ENCODE assay signal across 8 cellular contexts in the genomic region with DNA sequence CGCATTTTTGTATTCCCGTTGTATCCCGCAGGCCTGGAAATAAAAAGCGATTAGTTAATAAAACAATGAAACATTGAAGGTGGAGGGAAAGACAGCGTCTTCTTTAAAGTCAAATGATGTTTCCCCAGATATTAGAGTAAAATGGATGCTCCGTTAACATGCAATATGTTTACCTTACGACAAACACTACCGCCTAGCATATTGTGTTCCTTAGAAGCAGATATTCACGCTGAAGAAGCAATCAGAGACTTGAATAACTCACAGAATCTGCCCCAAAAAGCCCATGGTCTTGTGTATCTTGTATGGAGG. TPM values are rescaled to one million over a fixed set of nuclear protein-coding genes. Genes with fewer than 3 reads are reported as not detected.
DNase-seq lines count a peak whose midpoint lies in the region; ATAC-seq, FAIRE-seq and TF ChIP-seq lines count a peak whose summit lies in the region.

No MANE protein-coding gene starts in this region.

- H3K36me3 Mint-ChIP-seq in activated T-cell treated with anti-CD3 and anti-CD28 coated beads, Interleukin-2, amount 50 U/mL, for 24 hours (ENCODE audit: low read depth): peaks cover 47% of the 10 kb centered on the region

- H3K9ac ChIP-seq in HepG2 (ENCODE audit: insufficient read depth, low read depth, low read length): peak overlapping the region; percentile 84

- no TSS peak for BruUV-seq in HepG2 (replicated peaks; lab: Mats Ljungman, UMichigan)

- peak; percentile 9 for ATAC-seq in HepG2

- peak overlapping the region; percentile 99 for H3K27ac Mint-ChIP-seq in activated T-cell treated with anti-CD3 and anti-CD28 coated beads, Interleukin-2, amount 50 U/mL, for 24 hours

- TF ChIP-seq POLR2A in HepG2 (IDR thresholded peaks at IDR 0.05; ENCODE audit: insufficient read depth in 1 of 2, low read depth in 2 of 2, low read length in 2 of 2): no peak

- CTCF ChIA-PET in HepG2 (lab: Yijun Ruan, JAX; ENCODE audit: low intra/inter-chr PET ratio, low total read pairs): interaction anchor here (1.5 kb wide), 1 partner anchor 11 kb away, joined by 4 read pairs; a partner anchor contains a TSS

- under 1% methylated on average over 9 of the region's 9 CpGs for WGBS in HepG2 (ENCODE audit: low lambda C conversion rate)
- WGBS in thymus: 90% methylated on average over 9 of the region's 9 CpGs

- H3K4me3 Mint-ChIP-seq in activated T-cell treated with anti-CD3 and anti-CD28 coated beads, Interleukin-2, amount 50 U/mL, for 24 hours: peak overlapping the region; percentile 94

- peaks cover 4 to 20% of the 10 kb centered on the region in 2 experiments for H3K36me3 ChIP-seq in HepG2 (replicated peaks in 1 of 2; ENCODE audit: control insufficient read depth in 1 of 2, insufficient read depth in 2 of 2, low read length in 2 of 2)
- H3K36me3 ChIP-seq in thymus (ENCODE audit: control insufficient read depth, insufficient read depth): peaks cover 19% of the 10 kb centered on the region

- H3K9me3 Mint-ChIP-seq in activated T-cell treated with anti-CD3 and anti-CD28 coated beads, Interleukin-2, amount 50 U/mL, for 24 hours: no peaks in the 10 kb centered on the region

- H4K20me1 ChIP-seq in HepG2 (ENCODE audit: insufficient read depth, low read length): no peaks in the 10 kb centered on the region

- intact Hi-C loops in HepG2 (cut with micrococcal nuclease; ENCODE audit: unreplicated experiment): no loop called here

- no peak for TF ChIP-seq EP300 in HepG2 (IDR thresholded peaks at IDR 0.05; ENCODE audit: low read depth in 2 of 2, low read length in 2 of 2)
- TF ChIP-seq EP300 in HepG2 (CRISPR knock-in tag; IDR thresholded peaks at IDR 0.05; ENCODE audit: borderline replicate concordance): no peak

- DNase-seq in activated T-cell treated with anti-CD3 and anti-CD28 coated beads, Interleukin-2, amount 50 U/mL, for 24 hours: peak; percentile 48
- DNase-seq in activated T-cell treated with anti-CD3 and anti-CD28 coated beads, Interleukin-2, amount 50 U/mL, for 48 hours: no peak
- DNase-seq in HepG2 (ENCODE audit: low spot score): no peak
- DNase-seq in stimulated activated CD4-positive, alpha-beta T cell treated with anti-CD3 and anti-CD28 coated beads, Interleukin-4, amount 100 ng/mL, for 1 hour: no peak
- DNase-seq in DMS153 treated with DMSO at 0.1 percent for 48 hours (lab: John Stamatoyannopoulos, UW; ENCODE audit: unreplicated experiment): no peak
- DNase-seq in NCI-H2196 treated with DMSO at 0.1 percent for 48 hours (lab: John Stamatoyannopoulos, UW; ENCODE audit: unreplicated experiment): no peak

- POLR2A ChIA-PET in HepG2 (lab: Yijun Ruan, JAX): interaction anchor here (0.6 to 2.1 kb wide), 4 partner anchors 12 to 136 kb away, joined by 3 to 27 read pairs (median 4); a partner anchor contains a TSS

- no peak for FAIRE-seq in HepG2 (lab: Jason Lieb, UNC)

- peaks cover 10% of the 10 kb centered on the region for H3K79me2 ChIP-seq in HepG2 (ENCODE audit: insufficient read depth, low read length)

- peak overlapping the region; percentile 96 for H3K27ac ChIP-seq in angular gyrus (ENCODE audit: low read depth, low read length)
- H3K27ac ChIP-seq in HepG2 (ENCODE audit: extremely low read length, insufficient read depth, low read length): peak overlapping the region; percentile 79
- H3K27ac ChIP-seq in thymus (ENCODE audit: low read depth): peak overlapping the region; percentile 80

- H3K27me3 ChIP-seq in HepG2 (ENCODE audit: control insufficient read depth in 1 of 2, insufficient read depth in 2 of 2, low read length in 2 of 2) (no peaks in the 10 kb centered on the region; a peak in 1 of 5 replicates), thymus (ENCODE audit: control insufficient read depth, insufficient read depth) (no peaks in the 10 kb centered on the region)

- H3K27me3 Mint-ChIP-seq in activated T-cell treated with anti-CD3 and anti-CD28 coated beads, Interleukin-2, amount 50 U/mL, for 24 hours: no peaks in the 10 kb centered on the region

- in situ Hi-C loops in HepG2 (cut with HindIII; ENCODE audit: extremely low pct_ligation_motif_present, low pct_unique_long_range_greater_than_20kb): no loop called here

- peak overlapping the region; percentile 83 to 92 (median 83) for H3K4me3 ChIP-seq in HepG2 (replicated peaks in 1 of 3; ENCODE audit: insufficient read depth in 1 of 3, low read depth in 2 of 3, low read length in 3 of 3)
- no peak overlapping the region for H3K4me3 ChIP-seq in thymus (ENCODE audit: low read length)

- no peak for TF ChIP-seq CTCF in HepG2 (CRISPR knock-in tag; IDR thresholded peaks at IDR 0.05)

- H3K4me2 ChIP-seq in HepG2 (ENCODE audit: low read depth, low read length): peak overlapping the region; percentile 97

- H3K9me3 ChIP-seq in HepG2 (ENCODE audit: low read length) (no peaks in the 10 kb centered on the region), thymus (ENCODE audit: control insufficient read depth) (no peaks in the 10 kb centered on the region)

- no peak for TF ChIP-seq RAD21 in HepG2 (CRISPR knock-in tag; IDR thresholded peaks at IDR 0.05)

- H2AFZ ChIP-seq in HepG2 (ENCODE audit: low read length): peak overlapping the region; percentile 94

- H3K4me1 ChIP-seq in HepG2 (ENCODE audit: insufficient read depth, low read length): peaks cover 19% of the 10 kb centered on the region
- peaks cover 12% of the 10 kb centered on the region for H3K4me1 ChIP-seq in thymus (ENCODE audit: control insufficient read depth, insufficient read depth, low read length)

- peaks cover 73% of the 10 kb centered on the region for H3K4me1 Mint-ChIP-seq in activated T-cell treated with anti-CD3 and anti-CD28 coated beads, Interleukin-2, amount 50 U/mL, for 24 hours (ENCODE audit: low read depth)

RNA-seq across cellular contexts. Expression of a gene that starts 0.6 kb away (rescaled TPM):
- 26.7 and 35.6 TPM in 2 replicates for total RNA-seq in HepG2 (2016; rRNA removed; fragmentation: Illumina TruSeq; extraction: Trizol)
- total RNA-seq in HepG2 (2016; cell fraction: cytosol; rRNA removed; fragmentation: Illumina TruSeq; extraction: Trizol; ENCODE audit: low read depth): 39.7 and 51.0 TPM in 2 replicates
- 25.1 and 39.5 TPM in 2 replicates for total RNA-seq in HepG2 (2016; cell fraction: insoluble cytoplasmic fraction; rRNA removed; fragmentation: Illumina TruSeq; extraction: Trizol)
- total RNA-seq in HepG2 (2016; cell fraction: membrane; rRNA removed; fragmentation: Illumina TruSeq; extraction: Trizol): 75.0 and 83.4 TPM in 2 replicates
- total RNA-seq in HepG2 (2016; cell fraction: nucleus; rRNA removed; fragmentation: Illumina TruSeq; extraction: Trizol): 20.7 and 25.9 TPM in 2 replicates
- 40.4 and 45.0 TPM in 2 replicates for polyA plus RNA-seq in HepG2 (2011; rRNA removed)
- 39.3 and 49.3 TPM in 2 replicates for polyA plus RNA-seq in HepG2 (2011; cell fraction: cytosol; rRNA removed)
- 59.7 and 62.7 TPM in 2 replicates for polyA plus RNA-seq in HepG2 (2011; cell fraction: nucleus; rRNA removed)
- polyA plus RNA-seq in HepG2 (2012): 32.3 and 39.7 TPM in 2 replicates
- polyA plus RNA-seq in HepG2 (2016; cell fraction: cytosol; fragmentation: Illumina TruSeq; extraction: Trizol; ENCODE audit: low read depth): 63.3 and 71.3 TPM in 2 replicates
- polyA plus RNA-seq in HepG2 (2016; cell fraction: insoluble cytoplasmic fraction; fragmentation: Illumina TruSeq; extraction: Trizol; ENCODE audit: low read depth): 30.8 and 33.0 TPM in 2 replicates
- 80.0 and 82.5 TPM in 2 replicates for polyA plus RNA-seq in HepG2 (2016; cell fraction: membrane; fragmentation: Illumina TruSeq; extraction: Trizol; ENCODE audit: low read depth)
- 46.9 and 48.9 TPM in 2 replicates for polyA plus RNA-seq in HepG2 (2016; cell fraction: nucleus; fragmentation: Illumina TruSeq; extraction: Trizol; ENCODE audit: insufficient read depth, low read depth)
- polyA minus RNA-seq in HepG2 (2011; rRNA and poly(A)+ RNA removed; ENCODE audit: low replicate concordance): 34.0 and 38.8 TPM in 2 replicates
- polyA minus RNA-seq in HepG2 (2011; cell fraction: cytosol; rRNA and poly(A)+ RNA removed): 15.9 and 20.7 TPM in 2 replicates
- 11.6 and 17.4 TPM in 2 replicates for polyA minus RNA-seq in HepG2 (2011; cell fraction: nucleus; rRNA and poly(A)+ RNA removed)
- polyA plus RNA-seq in thymus: 32.0 TPM

RNA-seq across cellular contexts. Expression of a gene that starts 11.7 kb away (rescaled TPM):
- total RNA-seq in HepG2 (2016; rRNA removed; fragmentation: Illumina TruSeq; extraction: Trizol): 13.0 and 15.5 TPM in 2 replicates
- 3.1 and 3.7 TPM in 2 replicates for total RNA-seq in HepG2 (2016; cell fraction: cytosol; rRNA removed; fragmentation: Illumina TruSeq; extraction: Trizol; ENCODE audit: low read depth)
- 12.8 and 14.3 TPM in 2 replicates for total RNA-seq in HepG2 (2016; cell fraction: insoluble cytoplasmic fraction; rRNA removed; fragmentation: Illumina TruSeq; extraction: Trizol)
- 3.1 and 5.2 TPM in 2 replicates for total RNA-seq in HepG2 (2016; cell fraction: membrane; rRNA removed; fragmentation: Illumina TruSeq; extraction: Trizol)
- total RNA-seq in HepG2 (2016; cell fraction: nucleus; rRNA removed; fragmentation: Illumina TruSeq; extraction: Trizol): 13.9 and 14.4 TPM in 2 replicates
- polyA plus RNA-seq in HepG2 (2011; rRNA removed): 25.2 and 27.7 TPM in 2 replicates
- polyA plus RNA-seq in HepG2 (2011; cell fraction: cytosol; rRNA removed): 10.4 and 16.6 TPM in 2 replicates
- polyA plus RNA-seq in HepG2 (2011; cell fraction: nucleus; rRNA removed): 73.0 and 77.7 TPM in 2 replicates
- 11.1 and 11.9 TPM in 2 replicates for polyA plus RNA-seq in HepG2 (2012)
- polyA plus RNA-seq in HepG2 (2016; cell fraction: cytosol; fragmentation: Illumina TruSeq; extraction: Trizol; ENCODE audit: low read depth): 1.2 and 1.9 TPM in 2 replicates
- 7.2 and 7.7 TPM in 2 replicates for polyA plus RNA-seq in HepG2 (2016; cell fraction: insoluble cytoplasmic fraction; fragmentation: Illumina TruSeq; extraction: Trizol; ENCODE audit: low read depth)
- polyA plus RNA-seq in HepG2 (2016; cell fraction: membrane; fragmentation: Illumina TruSeq; extraction: Trizol; ENCODE audit: low read depth): 1.7 and 4.1 TPM in 2 replicates
- 32.1 and 34.2 TPM in 2 replicates for polyA plus RNA-seq in HepG2 (2016; cell fraction: nucleus; fragmentation: Illumina TruSeq; extraction: Trizol; ENCODE audit: insufficient read depth, low read depth)
- polyA minus RNA-seq in HepG2 (2011; rRNA and poly(A)+ RNA removed; ENCODE audit: low replicate concordance): 26.5 and 36.9 TPM in 2 replicates
- 4.8 and 8.6 TPM in 2 replicates for polyA minus RNA-seq in HepG2 (2011; cell fraction: cytosol; rRNA and poly(A)+ RNA removed)
- 17.8 and 19.4 TPM in 2 replicates for polyA minus RNA-seq in HepG2 (2011; cell fraction: nucleus; rRNA and poly(A)+ RNA removed)
- polyA plus RNA-seq in thymus: 50.4 TPM

RNA-seq across cellular contexts. Expression of a gene that starts 18.6 kb away (rescaled TPM):
- 7.4 and 10.1 TPM in 2 replicates for total RNA-seq in HepG2 (2016; rRNA removed; fragmentation: Illumina TruSeq; extraction: Trizol)
- total RNA-seq in HepG2 (2016; cell fraction: cytosol; rRNA removed; fragmentation: Illumina TruSeq; extraction: Trizol; ENCODE audit: low read depth): 8.6 and 9.8 TPM in 2 replicates
- 6.5 and 10.5 TPM in 2 replicates for total RNA-seq in HepG2 (2016; cell fraction: insoluble cytoplasmic fraction; rRNA removed; fragmentation: Illumina TruSeq; extraction: Trizol)
- total RNA-seq in HepG2 (2016; cell fraction: membrane; rRNA removed; fragmentation: Illumina TruSeq; extraction: Trizol): 17.0 and 23.7 TPM in 2 replicates
- total RNA-seq in HepG2 (2016; cell fraction: nucleus; rRNA removed; fragmentation: Illumina TruSeq; extraction: Trizol): 17.3 and 17.6 TPM in 2 replicates
- polyA plus RNA-seq in HepG2 (2011; rRNA removed) (31.0 and 33.1 TPM in 2 replicates), thymus (23.4 TPM)
- polyA plus RNA-seq in HepG2 (2011; cell fraction: cytosol; rRNA removed): 14.0 and 19.2 TPM in 2 replicates
- 157 and 234 TPM in 2 replicates for polyA plus RNA-seq in HepG2 (2011; cell fraction: nucleus; rRNA removed)
- polyA plus RNA-seq in HepG2 (2012): 14.8 and 16.5 TPM in 2 replicates
- polyA plus RNA-seq in HepG2 (2016; cell fraction: cytosol; fragmentation: Illumina TruSeq; extraction: Trizol; ENCODE audit: low read depth): 25.1 and 35.9 TPM in 2 replicates
- 15.8 and 21.8 TPM in 2 replicates for polyA plus RNA-seq in HepG2 (2016; cell fraction: insoluble cytoplasmic fraction; fragmentation: Illumina TruSeq; extraction: Trizol; ENCODE audit: low read depth)
- 48.3 and 50.3 TPM in 2 replicates for polyA plus RNA-seq in HepG2 (2016; cell fraction: membrane; fragmentation: Illumina TruSeq; extraction: Trizol; ENCODE audit: low read depth)
- 65.1 and 67.0 TPM in 2 replicates for polyA plus RNA-seq in HepG2 (2016; cell fraction: nucleus; fragmentation: Illumina TruSeq; extraction: Trizol; ENCODE audit: insufficient read depth, low read depth)
- polyA minus RNA-seq in HepG2 (2011; rRNA and poly(A)+ RNA removed; ENCODE audit: low replicate concordance): 21.0 and 31.8 TPM in 2 replicates
- polyA minus RNA-seq in HepG2 (2011; cell fraction: cytosol; rRNA and poly(A)+ RNA removed): 8.2 and 8.9 TPM in 2 replicates
- 30.3 and 31.9 TPM in 2 replicates for polyA minus RNA-seq in HepG2 (2011; cell fraction: nucleus; rRNA and poly(A)+ RNA removed)

RNA-seq across cellular contexts. Expression of a gene that starts 21.0 kb away (rescaled TPM):
- total RNA-seq in HepG2 (2016; rRNA removed; fragmentation: Illumina TruSeq; extraction: Trizol): 0.73 and 1.7 TPM in 2 replicates
- 0.10 and 0.18 TPM in 2 replicates for total RNA-seq in HepG2 (2016; cell fraction: cytosol; rRNA removed; fragmentation: Illumina TruSeq; extraction: Trizol; ENCODE audit: low read depth)
- 0.56 and 0.93 TPM in 2 replicates for total RNA-seq in HepG2 (2016; cell fraction: insoluble cytoplasmic fraction; rRNA removed; fragmentation: Illumina TruSeq; extraction: Trizol)
- 0.14 and 0.62 TPM in 2 replicates for total RNA-seq in HepG2 (2016; cell fraction: membrane; rRNA removed; fragmentation: Illumina TruSeq; extraction: Trizol)
- 1.6 and 2.4 TPM in 2 replicates for total RNA-seq in HepG2 (2016; cell fraction: nucleus; rRNA removed; fragmentation: Illumina TruSeq; extraction: Trizol)
- polyA plus RNA-seq in HepG2 (2011; rRNA removed) (0.51 and 0.56 TPM in 2 replicates), thymus (3.0 TPM)
- polyA plus RNA-seq in HepG2 (2011; cell fraction: cytosol; rRNA removed): 0.26 and 0.35 TPM in 2 replicates
- polyA plus RNA-seq in HepG2 (2011; cell fraction: nucleus; rRNA removed): 1.1 and 1.3 TPM in 2 replicates
- 0.31 and 0.45 TPM in 2 replicates for polyA plus RNA-seq in HepG2 (2012)
- 0.01 TPM in 1 of 2 replicates, not detected in the other for polyA plus RNA-seq in HepG2 (2016; cell fraction: cytosol; fragmentation: Illumina TruSeq; extraction: Trizol; ENCODE audit: low read depth)
- 0.37 and 0.45 TPM in 2 replicates for polyA plus RNA-seq in HepG2 (2016; cell fraction: insoluble cytoplasmic fraction; fragmentation: Illumina TruSeq; extraction: Trizol; ENCODE audit: low read depth)
- 0.03 and 0.30 TPM in 2 replicates for polyA plus RNA-seq in HepG2 (2016; cell fraction: membrane; fragmentation: Illumina TruSeq; extraction: Trizol; ENCODE audit: low read depth)
- polyA plus RNA-seq in HepG2 (2016; cell fraction: nucleus; fragmentation: Illumina TruSeq; extraction: Trizol; ENCODE audit: insufficient read depth, low read depth): 1.0 and 2.5 TPM in 2 replicates
- polyA minus RNA-seq in HepG2 (2011; rRNA and poly(A)+ RNA removed; ENCODE audit: low replicate concordance): 0.87 and 3.5 TPM in 2 replicates
- 0.69 and 0.97 TPM in 2 replicates for polyA minus RNA-seq in HepG2 (2011; cell fraction: cytosol; rRNA and poly(A)+ RNA removed)
- polyA minus RNA-seq in HepG2 (2011; cell fraction: nucleus; rRNA and poly(A)+ RNA removed): 1.8 and 2.2 TPM in 2 replicates

RNA-seq across cellular contexts. Expression of a gene that starts 24.1 kb away (rescaled TPM):
- 72.8 and 96.5 TPM in 2 replicates for total RNA-seq in HepG2 (2016; rRNA removed; fragmentation: Illumina TruSeq; extraction: Trizol)
- total RNA-seq in HepG2 (2016; cell fraction: cytosol; rRNA removed; fragmentation: Illumina TruSeq; extraction: Trizol; ENCODE audit: low read depth): 44.5 and 47.4 TPM in 2 replicates
- 74.8 and 106 TPM in 2 replicates for total RNA-seq in HepG2 (2016; cell fraction: insoluble cytoplasmic fraction; rRNA removed; fragmentation: Illumina TruSeq; extraction: Trizol)
- 66.5 and 67.4 TPM in 2 replicates for total RNA-seq in HepG2 (2016; cell fraction: membrane; rRNA removed; fragmentation: Illumina TruSeq; extraction: Trizol)
- 29.7 and 32.7 TPM in 2 replicates for total RNA-seq in HepG2 (2016; cell fraction: nucleus; rRNA removed; fragmentation: Illumina TruSeq; extraction: Trizol)
- polyA plus RNA-seq in HepG2 (2011; rRNA removed) (70.1 and 85.2 TPM in 2 replicates), thymus (118 TPM)
- polyA plus RNA-seq in HepG2 (2011; cell fraction: cytosol; rRNA removed): 87.7 and 127 TPM in 2 replicates
- 26.3 and 26.8 TPM in 2 replicates for polyA plus RNA-seq in HepG2 (2011; cell fraction: nucleus; rRNA removed)
- polyA plus RNA-seq in HepG2 (2012): 77.3 and 83.1 TPM in 2 replicates
- 66.3 and 72.4 TPM in 2 replicates for polyA plus RNA-seq in HepG2 (2016; cell fraction: cytosol; fragmentation: Illumina TruSeq; extraction: Trizol; ENCODE audit: low read depth)
- polyA plus RNA-seq in HepG2 (2016; cell fraction: insoluble cytoplasmic fraction; fragmentation: Illumina TruSeq; extraction: Trizol; ENCODE audit: low read depth): 153 and 176 TPM in 2 replicates
- polyA plus RNA-seq in HepG2 (2016; cell fraction: membrane; fragmentation: Illumina TruSeq; extraction: Trizol; ENCODE audit: low read depth): 96.8 and 104 TPM in 2 replicates
- polyA plus RNA-seq in HepG2 (2016; cell fraction: nucleus; fragmentation: Illumina TruSeq; extraction: Trizol; ENCODE audit: insufficient read depth, low read depth): 70.4 and 72.5 TPM in 2 replicates
- polyA minus RNA-seq in HepG2 (2011; rRNA and poly(A)+ RNA removed; ENCODE audit: low replicate concordance): 19.4 and 58.8 TPM in 2 replicates
- polyA minus RNA-seq in HepG2 (2011; cell fraction: cytosol; rRNA and poly(A)+ RNA removed): 24.2 and 29.9 TPM in 2 replicates
- 22.3 and 28.7 TPM in 2 replicates for polyA minus RNA-seq in HepG2 (2011; cell fraction: nucleus; rRNA and poly(A)+ RNA removed)
